ENCODE assay signal across 8 cellular contexts in the genomic region with DNA sequence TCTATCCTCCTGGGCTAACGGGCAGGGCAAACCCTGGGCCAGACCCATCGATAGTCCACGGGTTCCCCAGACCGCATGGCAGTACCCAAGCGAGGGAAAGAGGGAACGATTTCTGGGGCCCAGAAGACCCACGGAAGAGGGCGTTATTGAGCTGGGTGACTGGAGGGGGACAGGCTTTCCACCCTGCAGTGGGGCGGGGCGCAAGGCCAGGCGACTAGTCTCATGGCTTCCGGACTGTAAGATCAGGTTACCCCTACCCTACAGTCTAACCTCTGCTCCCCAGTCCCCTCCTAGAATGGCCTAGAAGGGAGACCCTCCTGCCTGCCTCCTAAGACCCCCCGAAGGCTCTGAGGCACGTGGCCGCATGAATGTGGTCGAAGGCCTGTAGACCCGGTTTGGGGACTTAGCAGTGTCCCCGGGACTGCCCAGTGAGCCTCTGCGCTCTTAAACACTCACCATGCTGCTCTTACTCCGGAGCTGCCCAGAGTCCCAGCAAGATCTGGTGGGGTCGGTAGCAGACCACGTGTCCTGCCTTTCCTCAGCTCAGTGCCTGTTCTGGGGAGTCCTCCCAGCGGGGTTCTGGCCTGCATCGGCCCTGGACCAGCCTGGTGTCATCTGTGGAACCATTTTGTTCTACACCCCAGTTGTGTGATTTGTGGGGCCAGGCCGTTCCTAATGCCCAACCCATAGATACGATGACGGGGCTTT. TPM values are rescaled to one million over a fixed set of nuclear protein-coding genes. Genes with fewer than 3 reads are reported as not detected.
DNase-seq lines count a peak whose midpoint lies in the region; FAIRE-seq and TF ChIP-seq lines count a peak whose summit lies in the region.

No MANE protein-coding gene starts in this region.

- H3K9me3 Mint-ChIP-seq in astrocyte (ENCODE audit: unreplicated experiment): peaks cover 2% of the 10 kb centered on the region

- H3K9me3 ChIP-seq in KOPT-K1 (ENCODE audit: insufficient read depth, low read length, poor library complexity, severe bottlenecking) (no peaks in the 10 kb centered on the region), SU-DHL-6 (ENCODE audit: insufficient read depth, low read length) (no peaks in the 10 kb centered on the region), astrocyte (ENCODE audit: insufficient read depth, low read depth, low read length) (no peaks in the 10 kb centered on the region), iPS-15b (ENCODE audit: control insufficient read depth, insufficient read depth, low read length) (no peaks in the 10 kb centered on the region), skeletal muscle satellite cell (replicated peaks; ENCODE audit: low read length) (no peaks in the 10 kb centered on the region)

- peaks cover 9% of the 10 kb centered on the region for H3K4me1 ChIP-seq in astrocyte (ENCODE audit: insufficient read depth, low read length)
- H3K4me1 ChIP-seq in iPS-15b (ENCODE audit: control insufficient read depth, insufficient read depth, low read length): peaks cover 8% of the 10 kb centered on the region
- H3K4me1 ChIP-seq in skeletal muscle satellite cell (ENCODE audit: control insufficient read depth, insufficient read depth, low read length): peaks cover 21% of the 10 kb centered on the region

- H3K9ac ChIP-seq in SU-DHL-6 (ENCODE audit: low read length) (peak overlapping the region; percentile 77), astrocyte (ENCODE audit: low read length) (peak overlapping the region; percentile 91), iPS-15b (ENCODE audit: low read depth, low read length) (peak overlapping the region; percentile 70), skeletal muscle satellite cell (ENCODE audit: low read depth, low read length) (peak overlapping the region; percentile 97)

- H3K79me2 ChIP-seq in SU-DHL-6 (ENCODE audit: insufficient read depth, low read length): no peaks in the 10 kb centered on the region
- H3K79me2 ChIP-seq in astrocyte (ENCODE audit: insufficient read depth, low read length): no peaks in the 10 kb centered on the region

- H3K9me2 ChIP-seq in SU-DHL-6 (replicated peaks; ENCODE audit: insufficient read depth, low read length): no peaks in the 10 kb centered on the region

- H3K27me3 ChIP-seq in SU-DHL-6 (ENCODE audit: low read length) (no peaks in the 10 kb centered on the region), astrocyte (ENCODE audit: insufficient read depth, low read length) (no peaks in the 10 kb centered on the region), iPS-15b (ENCODE audit: control insufficient read depth, insufficient read depth, low read length) (no peaks in the 10 kb centered on the region), skeletal muscle satellite cell (ENCODE audit: control insufficient read depth, insufficient read depth, low read length) (no peaks in the 10 kb centered on the region)

- peaks cover 4% of the 10 kb centered on the region for H3K4me1 Mint-ChIP-seq in astrocyte (ENCODE audit: low read depth, unreplicated experiment)

- peak; percentile 34 to 66 for DNase-seq in NCI-H2081 (lab: John Stamatoyannopoulos, UW)
- DNase-seq in NCI-H2081 treated with DMSO at 0.1 percent for 48 hours (lab: John Stamatoyannopoulos, UW): no peak
- DNase-seq in astrocyte (ENCODE audit: low read depth): peak; percentile 29
- DNase-seq in DMS79 treated with DMSO at 0.1 percent for 48 hours (lab: John Stamatoyannopoulos, UW): no peak

- peaks cover 3% of the 10 kb centered on the region for H3K36me3 Mint-ChIP-seq in astrocyte (ENCODE audit: low read depth, unreplicated experiment)

- H3K4me3 ChIP-seq in SU-DHL-6 (ENCODE audit: insufficient read depth, low read length, poor library complexity, severe bottlenecking): peak overlapping the region; percentile 84
- H3K4me3 ChIP-seq in astrocyte (ENCODE audit: insufficient read depth, low read depth, low read length): peak overlapping the region; percentile 76
- peak overlapping the region; percentile 96 for H3K4me3 ChIP-seq in iPS-15b (ENCODE audit: low read depth, low read length)
- peak overlapping the region; percentile 98 for H3K4me3 ChIP-seq in skeletal muscle satellite cell (ENCODE audit: low read length)

- H3K27ac ChIP-seq in KOPT-K1 (ENCODE audit: low read depth, low read length, poor library complexity, severe bottlenecking) (peak overlapping the region; percentile 88), SU-DHL-6 (ENCODE audit: low read depth, low read length) (peak overlapping the region; percentile 85), astrocyte (ENCODE audit: low read depth, low read length) (peak overlapping the region; percentile 89)

- H3K27ac Mint-ChIP-seq in astrocyte (ENCODE audit: unreplicated experiment): peak overlapping the region; percentile 93

- H2AFZ ChIP-seq in SU-DHL-6 (ENCODE audit: low read depth, low read length, severe bottlenecking) (peak overlapping the region; percentile 38), astrocyte (ENCODE audit: low read depth, low read length) (peak overlapping the region; percentile 84)

- TF ChIP-seq CTCF in SU-DHL-6 (IDR thresholded peaks at IDR 0.05; ENCODE audit: insufficient read depth, low read length, poor library complexity, severe bottlenecking) (no peak), astrocyte (IDR thresholded peaks at IDR 0.05; ENCODE audit: insufficient read depth, low read depth, low read length) (peak; percentile 6)

- no peak for FAIRE-seq in astrocyte (lab: Jason Lieb, UNC)

- H3K4me3 Mint-ChIP-seq in astrocyte (ENCODE audit: unreplicated experiment): peak overlapping the region; percentile 90

- H3K27me3 Mint-ChIP-seq in astrocyte (ENCODE audit: low read depth, unreplicated experiment): no peaks in the 10 kb centered on the region

- peaks cover 30% of the 10 kb centered on the region for H3F3A ChIP-seq in SU-DHL-6 (ENCODE audit: insufficient read depth)

- H3K36me3 ChIP-seq in KOPT-K1 (ENCODE audit: insufficient read depth, low read length) (peaks cover 19% of the 10 kb centered on the region), SU-DHL-6 (ENCODE audit: low read length) (no peaks in the 10 kb centered on the region), astrocyte (ENCODE audit: insufficient read depth, low read length) (no peaks in the 10 kb centered on the region), iPS-15b (ENCODE audit: control insufficient read depth, insufficient read depth, low read length) (peaks cover 10% of the 10 kb centered on the region), skeletal muscle satellite cell (ENCODE audit: insufficient read depth, low read length) (peaks cover 10% of the 10 kb centered on the region)

- H3K4me2 ChIP-seq in SU-DHL-6 (ENCODE audit: low read depth, low read length, poor library complexity, severe bottlenecking) (peak overlapping the region; percentile 77), astrocyte (ENCODE audit: low read length) (peak overlapping the region; percentile 92), skeletal muscle satellite cell (ENCODE audit: low read length) (peak overlapping the region; percentile 91)

- H4K20me1 ChIP-seq in SU-DHL-6 (ENCODE audit: low read depth, low read length) (no peaks in the 10 kb centered on the region), astrocyte (ENCODE audit: insufficient read depth, low read length) (peaks cover 12% of the 10 kb centered on the region)

RNA-seq across cellular contexts. Expression of gene AURKB, which starts 13.1 kb away (rescaled TPM):
- total RNA-seq in astrocyte: 3.7 and 7.6 TPM in 2 replicates
- total RNA-seq in skeletal muscle satellite cell (2012; rRNA removed): 11.7 and 17.9 TPM in 2 replicates

RNA-seq across cellular contexts. Expression of gene CTC1, which starts 24.3 kb away (rescaled TPM):
- total RNA-seq in astrocyte: 14.3 and 14.7 TPM in 2 replicates
- 2.0 and 4.8 TPM in 2 replicates for total RNA-seq in skeletal muscle satellite cell (2012; rRNA removed)

RNA-seq across cellular contexts. Expression of gene PFAS, which starts 25.6 kb away (rescaled TPM):
- total RNA-seq in astrocyte: 33.7 and 35.4 TPM in 2 replicates
- 53.0 and 58.8 TPM in 2 replicates for total RNA-seq in skeletal muscle satellite cell (2012; rRNA removed)

RNA-seq across cellular contexts. Expression of gene BORCS6, which starts 33.5 kb away (rescaled TPM):
- total RNA-seq in astrocyte: 5.7 and 6.6 TPM in 2 replicates
- 5.5 and 6.1 TPM in 2 replicates for total RNA-seq in skeletal muscle satellite cell (2012; rRNA removed)

RNA-seq across cellular contexts. Expression of gene TMEM107, which starts 47.3 kb away (rescaled TPM):
- total RNA-seq in astrocyte: 9.4 and 10.1 TPM in 2 replicates
- total RNA-seq in skeletal muscle satellite cell (2012; rRNA removed): 26.4 and 30.8 TPM in 2 replicates

Comparison
In these comparisons a context has a peak if more than half of its experiments do, and no peak if none do; other contexts are left out.
1. DNase-seq: peak in NCI-H2081 (2 of 2) and astrocyte (single experiment); none in NCI-H2081 treated with DMSO at 0.1 percent for 48 hours (single experiment) and DMS79 treated with DMSO at 0.1 percent for 48 hours (single experiment).
2. Peak in every context shown above with its lines, with median percentiles within 50 percentile points of each other: H3K27ac ChIP-seq, H3K4me2 ChIP-seq, H3K4me3 ChIP-seq and H3K9ac ChIP-seq.